In genomic region chr6:108492131-108492766, GRCh38 we compare ENCODE assay signal across 8 cellular contexts.
DNase-seq lines count a peak whose midpoint lies in the region; ATAC-seq and TF ChIP-seq lines count a peak whose summit lies in the region.

No MANE protein-coding gene starts in this region.

- H3K4me3 ChIP-seq in fibroblast of villous mesenchyme (ENCODE audit: low read depth, low read length): no peak overlapping the region

- intact Hi-C loops in sciatic nerve (cut with DNase I): no loop called here

- DNase-seq in EL (peak; percentile 42), KG1 (lab: John Stamatoyannopoulos, UW) (peak; percentile 28), fibroblast of villous mesenchyme (ENCODE audit: low read depth) (peak; percentile 58), sciatic nerve (ENCODE audit: low spot score) (no peak), mucosa of gallbladder (ENCODE audit: low spot score) (no peak), C1 segment of cervical spinal cord (lab: John Stamatoyannopoulos, UW) (no peak)

- peak; percentile 66 for TF ChIP-seq CTCF in fibroblast of villous mesenchyme (IDR thresholded peaks at IDR 0.05; ENCODE audit: insufficient read depth, low read depth, low read length)

- ATAC-seq in SK-N-SH treated with all-trans-retinoic acid at 6 μM for 48 hours (peak; percentile 89), sciatic nerve (peak; percentile 73), GM18519 (IDR thresholded peaks at IDR 0.05; ENCODE audit: low FRiP score, unreplicated experiment) (no peak)

TF ChIP-seq in SK-N-SH treated with all-trans-retinoic acid at 6 μM for 48 hours, 23 proteins besides CTCF, POLR2A, EP300 and RAD21:
- TF ChIP-seq ZC3H10 (CRISPR knock-in tag; IDR thresholded peaks at IDR 0.05) (no peak), ZFP3 (CRISPR knock-in tag; IDR thresholded peaks at IDR 0.05) (no peak), PATZ1 (CRISPR knock-in tag; IDR thresholded peaks at IDR 0.05; ENCODE audit: borderline replicate concordance) (no peak), ZFP30 (CRISPR knock-in tag; IDR thresholded peaks at IDR 0.05) (no peak), CSRNP3 (CRISPR knock-in tag; IDR thresholded peaks at IDR 0.05) (no peak), SNAI2 (CRISPR knock-in tag; IDR thresholded peaks at IDR 0.05) (no peak)

Comparison
In these comparisons a context has a peak if more than half of its experiments do, and no peak if none do; other contexts are left out.
1. DNase-seq: peak in EL (single experiment), KG1 (single experiment) and fibroblast of villous mesenchyme (single experiment); none in sciatic nerve (single experiment), mucosa of gallbladder (single experiment) and C1 segment of cervical spinal cord (0 of 14).